14 cellular contexts compared by ENCODE assay signal in the genomic region with DNA sequence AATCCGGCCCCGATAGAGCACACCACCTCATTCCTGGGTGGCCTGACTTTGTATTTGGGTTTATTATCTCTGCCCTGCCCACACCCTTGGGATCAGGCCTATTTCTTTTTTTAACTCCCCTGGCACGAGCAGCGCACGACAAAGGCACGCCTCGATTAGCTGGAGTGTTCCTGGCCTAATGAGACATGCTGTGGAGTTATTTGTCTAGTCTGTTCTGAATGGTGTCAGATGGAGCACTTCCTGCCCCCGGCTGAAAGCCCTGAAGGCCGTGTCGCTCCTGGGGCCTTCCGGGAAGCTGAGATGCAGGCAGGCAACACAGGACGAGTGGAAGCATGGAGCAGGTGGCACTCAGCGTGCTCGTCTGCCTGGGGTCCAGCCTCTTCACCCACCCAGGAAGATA. TPM values are rescaled to one million over a fixed set of nuclear protein-coding genes. Genes with fewer than 3 reads are reported as not detected.
DNase-seq lines count a peak whose midpoint lies in the region; ATAC-seq and TF ChIP-seq lines count a peak whose summit lies in the region.
"Had no signal": no experiment of that assay in that cellular context is flagged by ENCODE, and none has a peak within 500 bp of the region (broad histone marks: within the 10 kb centered on the region; RNA-seq: fewer than 3 reads in every experiment).

No MANE protein-coding gene starts in this region.

- H4K8ac ChIP-seq in H9 (replicated peaks; ENCODE audit: insufficient read length, low read depth, low read length), result no peak overlapping the region

- no peak for TF ChIP-seq POLR2A in esophagus muscularis mucosa (IDR thresholded peaks at IDR 0.05; ENCODE audit: low read depth)

- H3K79me2 ChIP-seq in H9 (ENCODE audit: insufficient read depth, low read length), result peaks cover 35% of the 10 kb centered on the region; the same call in 1 of the 2 replicates
- H3K79me2 ChIP-seq: parathyroid adenoma had no signal

- intact Hi-C loops in esophagus muscularis mucosa (cut with DNase I), result no loop called here

- H2BK20ac ChIP-seq in H9 (ENCODE audit: low read depth, low read length, poor library complexity, severe bottlenecking), result no peak overlapping the region

- no peak overlapping the region for H2BK15ac ChIP-seq in H9 (ENCODE audit: low read depth, low read length)

- no peak for TF ChIP-seq CTCF in H9 (conservative IDR thresholded peaks at IDR 0.05)
- TF ChIP-seq CTCF in esophagus muscularis mucosa (IDR thresholded peaks at IDR 0.05), result no peak
- no peak for TF ChIP-seq CTCF in lung (IDR thresholded peaks at IDR 0.05; ENCODE audit: control extremely low read depth, extremely low read depth)
- no peak for TF ChIP-seq CTCF in thoracic aorta (IDR thresholded peaks at IDR 0.05)
- TF ChIP-seq CTCF in WERI-Rb-1 (IDR thresholded peaks at IDR 0.05; ENCODE audit: low read depth, low read length), result no peak

- H3K9ac ChIP-seq in H9 (ENCODE audit: extremely low read depth, insufficient read length, low read length), result no peak overlapping the region
- H3K9ac ChIP-seq: parathyroid adenoma had no signal

- H3K14ac ChIP-seq in H9 (ENCODE audit: insufficient read depth, low read length), result no peak overlapping the region

- no peak for ATAC-seq in lung (ENCODE audit: insufficient read depth, low FRiP score)
- no peak for ATAC-seq in thoracic aorta (ENCODE audit: insufficient number of reproducible peaks, low FRiP score, low read depth)

- no peaks in the 10 kb centered on the region for H4K20me1 ChIP-seq in H9 (ENCODE audit: control insufficient read depth, insufficient read depth, insufficient read length)

- no CpG with 5 or more reads among the region's 14 CpGs for WGBS in H9 (ENCODE audit: extremely low coverage, insufficient read length, low lambda C conversion rate)
- 34% methylated on average over 13 of the region's 14 CpGs for WGBS in esophagus muscularis mucosa
- WGBS in lung, 2 donors, result 36 to 55% methylated on average over 14 of the region's 14 CpGs

- H3K27ac ChIP-seq in H9 (ENCODE audit: insufficient read length, low read depth, low read length) (no peak overlapping the region), esophagus muscularis mucosa (replicated peaks in 1 of 4) (peak overlapping the region; percentile 2 to 62 (median 56)), lung (ENCODE audit: low read depth in 1 of 2, low read length in 1 of 2) (peak overlapping the region; percentile 73 to 83), thoracic aorta (peak overlapping the region; percentile 61 to 69), WERI-Rb-1 (no peak overlapping the region)
- H3K27ac ChIP-seq: parathyroid adenoma had no signal

- no peaks in the 10 kb centered on the region for H3K36me3 ChIP-seq in esophagus muscularis mucosa
- H3K36me3 ChIP-seq in lung (ENCODE audit: control insufficient read depth in 2 of 2, insufficient read depth in 2 of 2, low read length in 2 of 2), result no peaks in the 10 kb centered on the region
- no peaks in the 10 kb centered on the region for H3K36me3 ChIP-seq in thoracic aorta
- H3K36me3 ChIP-seq in WERI-Rb-1, result no peaks in the 10 kb centered on the region
- H3K36me3 ChIP-seq: breast epithelium had no signal

- H2BK12ac ChIP-seq in H9 (ENCODE audit: insufficient read length, low read depth, low read length), result no peak overlapping the region

- H3K27me3 Mint-ChIP-seq in H9 (ENCODE audit: low read depth), result no peaks in the 10 kb centered on the region
- H3K27me3 Mint-ChIP-seq: activated CD4-positive, alpha-beta memory T cell treated with anti-CD3 and anti-CD28 coated beads, Interleukin-2, amount 10 ng/mL, durations not matched to agents 7 days and 5 days had no signal

- H3K27ac Mint-ChIP-seq in H9, result 0 out of 7 replicates have a peak overlapping the region, but pooled peaks of 2 of the 3 experiments have one; percentile 30 to 71
- H3K27ac Mint-ChIP-seq: activated CD4-positive, alpha-beta memory T cell treated with anti-CD3 and anti-CD28 coated beads, Interleukin-2, amount 10 ng/mL, durations not matched to agents 7 days and 5 days had no signal

- H3K9me3 ChIP-seq in H9 (ENCODE audit: control insufficient read depth, low read depth, low read length) (no peaks in the 10 kb centered on the region), esophagus muscularis mucosa (no peaks in the 10 kb centered on the region), lung (ENCODE audit: control insufficient read depth in 2 of 2, insufficient read depth in 1 of 2, low read length in 1 of 2) (no peaks in the 10 kb centered on the region), thoracic aorta (no peaks in the 10 kb centered on the region), WERI-Rb-1 (ENCODE audit: severe bottlenecking) (no peaks in the 10 kb centered on the region)
- H3K9me3 ChIP-seq: breast epithelium had no signal

- no peak overlapping the region for H2BK120ac ChIP-seq in H9 (ENCODE audit: low read depth, low read length, poor library complexity, severe bottlenecking)

- no peak overlapping the region for H3K23ac ChIP-seq in H9 (ENCODE audit: insufficient read length, low read depth, low read length)

- H3K79me1 ChIP-seq in H9 (ENCODE audit: insufficient read depth, low read depth, low read length, poor library complexity, severe bottlenecking), result no peaks in the 10 kb centered on the region

- H3K4me3 ChIP-seq in esophagus muscularis mucosa (no peak overlapping the region), lung (no peak overlapping the region), thoracic aorta (peak overlapping the region; percentile 4), WERI-Rb-1 (ENCODE audit: low read depth, low read length) (no peak overlapping the region)
- H3K4me3 ChIP-seq: breast epithelium had no signal

- H2BK5ac ChIP-seq in H9 (ENCODE audit: insufficient read length, low read length), result no peak overlapping the region

- H3K4me3 Mint-ChIP-seq in H9, result no peak overlapping the region; a peak in 1 of 5 replicates
- H3K4me3 Mint-ChIP-seq: activated CD4-positive, alpha-beta memory T cell treated with anti-CD3 and anti-CD28 coated beads, Interleukin-2, amount 10 ng/mL, durations not matched to agents 7 days and 5 days had no signal

- no peak overlapping the region for H4K5ac ChIP-seq in H9 (ENCODE audit: insufficient read length, low read depth, low read length)

- H4K91ac ChIP-seq in H9 (ENCODE audit: insufficient read length, low read depth, low read length), result no peak overlapping the region

- H3K56ac ChIP-seq in H9 (ENCODE audit: insufficient read length, low read depth, low read length), result no peak overlapping the region

- H3K4me2 ChIP-seq in H9 (ENCODE audit: insufficient read depth, insufficient read length, low read length), result no peak overlapping the region

- H2AFZ ChIP-seq in H9 (ENCODE audit: low read length), result no peak overlapping the region
- H2AFZ ChIP-seq: parathyroid adenoma had no signal

- TF ChIP-seq EP300 in esophagus muscularis mucosa (IDR thresholded peaks at IDR 0.05), result no peak

- no peaks in the 10 kb centered on the region for H3K9me3 Mint-ChIP-seq in H9

- no peak overlapping the region for H3K18ac ChIP-seq in H9 (ENCODE audit: insufficient read length, low read depth, low read length)

- H3K4me1 ChIP-seq in H9 (ENCODE audit: insufficient read depth, low read length), result peaks cover 8% of the 10 kb centered on the region; the same call in 1 of the 2 replicates
- H3K4me1 ChIP-seq in esophagus muscularis mucosa, result peaks cover 43 to 54% (median 52%) of the 10 kb centered on the region in 4 donors
- peaks cover 23 to 50% of the 10 kb centered on the region in 2 donors for H3K4me1 ChIP-seq in lung (ENCODE audit: control insufficient read depth in 2 of 2, insufficient read depth in 2 of 2, low read length in 2 of 2)
- peaks cover 15 to 56% of the 10 kb centered on the region in 2 donors for H3K4me1 ChIP-seq in thoracic aorta (ENCODE audit: control insufficient read depth in 1 of 2, low read depth in 2 of 2)
- H3K4me1 ChIP-seq: breast epithelium, parathyroid adenoma had no signal

- no peaks in the 10 kb centered on the region; a peak in 1 of 7 replicates for H3K36me3 Mint-ChIP-seq in H9 (ENCODE audit: insufficient read depth in 1 of 3, low read depth in 3 of 3)

- no peak overlapping the region for H2AK5ac ChIP-seq in H9 (ENCODE audit: insufficient read length, low read length)

- H3T11ph ChIP-seq in H9 (ENCODE audit: low read length), result no peak overlapping the region

- H3K4ac ChIP-seq in H9 (ENCODE audit: low read depth, low read length), result no peak overlapping the region

- no peaks in the 10 kb centered on the region for H3K23me2 ChIP-seq in H9 (ENCODE audit: insufficient read length, low read depth, low read length, poor library complexity, severe bottlenecking)

- DNase-seq in H9 (no peak), esophagus muscularis mucosa (ENCODE audit: extremely low spot score) (no peak), lung (ENCODE audit: low spot score) (no peak), thoracic aorta (ENCODE audit: low spot score) (peak; percentile 8), WERI-Rb-1 (no peak), islet precursor cell (no peak), NCI-H2107 (lab: John Stamatoyannopoulos, UW) (no peak)
- DNase-seq in stimulated activated CD8-positive, alpha-beta memory T cell treated with anti-CD3 and anti-CD28 coated beads, Interleukin-4, amount 100 ng/mL, for 48 hours, result no peak
- DNase-seq: activated CD4-positive, alpha-beta memory T cell treated with anti-CD3 and anti-CD28 coated beads, Interleukin-2, amount 10 ng/mL, durations not matched to agents 7 days and 5 days; activated effector memory CD4-positive, alpha-beta T cell treated with Interleukin-2 at 50 U/mL for 16 hours; NCI-H1048; T-helper 9 cell had no signal

- H3K4me1 Mint-ChIP-seq in H9, result peaks cover 49 to 67% of the 10 kb centered on the region in 2 experiments
- H3K4me1 Mint-ChIP-seq: activated CD4-positive, alpha-beta memory T cell treated with anti-CD3 and anti-CD28 coated beads, Interleukin-2, amount 10 ng/mL, durations not matched to agents 7 days and 5 days had no signal

- H3K27me3 ChIP-seq in H9 (ENCODE audit: insufficient read depth, low read length) (no peaks in the 10 kb centered on the region), esophagus muscularis mucosa (no peaks in the 10 kb centered on the region), lung (ENCODE audit: control insufficient read depth, insufficient read depth) (no peaks in the 10 kb centered on the region), thoracic aorta (replicated peaks; ENCODE audit: insufficient read depth) (no peaks in the 10 kb centered on the region), WERI-Rb-1 (ENCODE audit: insufficient read depth, low read depth, severe bottlenecking) (no peaks in the 10 kb centered on the region)
- H3K27me3 ChIP-seq: breast epithelium had no signal

RNA-seq across cellular contexts. Expression of a gene that starts 47.1 kb away (rescaled TPM):
- 41.7 and 43.5 TPM in 2 replicates for total RNA-seq in H9 (2021)
- 10 to 100 TPM; 29.9 to 48.4 (median 32.4) TPM for total RNA-seq in esophagus muscularis mucosa
- 10 to 100 TPM; 27.2 to 41.1 TPM for total RNA-seq in lung
- polyA plus RNA-seq in lung, result 1 to 10 TPM; 2.9 to 3.5 TPM
- 10 to 100 TPM; 29.5 to 42.1 TPM for total RNA-seq in thoracic aorta

Comparison
In these comparisons a context has a peak if more than half of its experiments do, and no peak if none do; other contexts are left out.
1. H3K27ac ChIP-seq: peak in esophagus muscularis mucosa (4 of 4), lung (2 of 2) and thoracic aorta (2 of 2); none in H9 (single experiment) and WERI-Rb-1 (single experiment).